Comparison of ENCODE assay signal across 11 cellular contexts in genomic region chr22:31097539-31097938, GRCh38. TPM values are rescaled to one million over a fixed set of nuclear protein-coding genes. Genes with fewer than 3 reads are reported as not detected.
DNase-seq lines count a peak whose midpoint lies in the region; ATAC-seq and TF ChIP-seq lines count a peak whose summit lies in the region.
"Not testable (repeated sequence)": the region's sequence is repeated elsewhere in the genome, so short reads cannot be mapped to it uniquely, and the experiment has no call there.
"Had no signal": no experiment of that assay in that cellular context is flagged by ENCODE, and none has a peak within 500 bp of the region (broad histone marks: within the 10 kb centered on the region; RNA-seq: fewer than 3 reads in every experiment).

No MANE protein-coding gene starts in this region.

- H3K9me3 ChIP-seq in HEK293 (ENCODE audit: control insufficient read depth, insufficient read depth, low read depth, low read length); gastroesophageal sphincter; stomach smooth muscle (ENCODE audit: control insufficient read depth in 2 of 2, low read length in 2 of 2); transverse colon: not testable (repeated sequence)

- H3K36me3 ChIP-seq in HEK293 (ENCODE audit: control insufficient read depth in 2 of 2, insufficient read depth in 1 of 2, low read length in 2 of 2), result peaks cover 0 to 52% of the 10 kb centered on the region in 2 experiments; a peak in 2 of 3 replicates
- peaks cover 0 to 90% of the 10 kb centered on the region in 2 donors for H3K36me3 ChIP-seq in gastroesophageal sphincter
- H3K36me3 ChIP-seq in rectal smooth muscle tissue (ENCODE audit: control insufficient read depth, insufficient read depth, low read length), result peaks cover 41% of the 10 kb centered on the region
- H3K36me3 ChIP-seq in stomach smooth muscle (ENCODE audit: control insufficient read depth in 2 of 2, insufficient read depth in 2 of 2, low read length in 2 of 2), result peaks cover 68 to 71% of the 10 kb centered on the region in 2 donors
- peaks cover 0 to 38% (median 5%) of the 10 kb centered on the region in 4 donors for H3K36me3 ChIP-seq in transverse colon

- ATAC-seq in gastroesophageal sphincter, result not testable (repeated sequence)

- WGBS in gastroesophageal sphincter (ENCODE audit: low coverage in 1 of 2), 2 donors, result 33 to 66% methylated on average over 2 to 5 of the region's 5 CpGs
- WGBS in transverse colon (ENCODE audit: low coverage in 1 of 2), 2 donors, result 70 to 93% methylated on average over 3 to 5 of the region's 5 CpGs

- DNase-seq in coronary artery (ENCODE audit: low spot score); transverse colon: not testable (repeated sequence)

- intact Hi-C loops in transverse colon (cut with DNase I; ENCODE audit: low total_unique reads), result not testable (repeated sequence)

- CTCF ChIA-PET in HEK293 (lab: Yijun Ruan, JAX), result interaction anchor here (1.0 kb wide), 1 partner anchor 37 kb away, joined by 4 read pairs; no protein-coding TSS in a partner anchor

- H3K4me3 ChIP-seq in HEK293 (ENCODE audit: low read depth, low read length); coronary artery; gastroesophageal sphincter; rectal smooth muscle tissue (ENCODE audit: low read length); transverse colon: not testable (repeated sequence)
- H3K4me3 ChIP-seq in stomach smooth muscle (ENCODE audit: low read length in 2 of 2), result peak overlapping the region in 1 of 2 donors; percentile 54

- H3K27me3 ChIP-seq in gastroesophageal sphincter; rectal smooth muscle tissue (ENCODE audit: control insufficient read depth, insufficient read depth, low read length); stomach smooth muscle (ENCODE audit: control insufficient read depth in 1 of 2, insufficient read depth in 2 of 2, low read length in 2 of 2); transverse colon: not testable (repeated sequence)

- in situ Hi-C loops in transverse colon (cut with MboI; ENCODE audit: low pct_ligation_motif_present in 1 of 4, low pct_unique_long_range_greater_than_20kb in 1 of 4, low sequenced_read_pairs in 3 of 4), result not testable (repeated sequence)

- H3K4me1 ChIP-seq in HEK293 (ENCODE audit: control insufficient read depth, insufficient read depth, low read length), result not testable (repeated sequence)
- H3K4me1 ChIP-seq in gastroesophageal sphincter (peaks cover 10 to 100% (median 51%) of the 10 kb centered on the region in 3 donors), rectal smooth muscle tissue (ENCODE audit: control insufficient read depth, insufficient read depth, low read length) (peaks cover 56% of the 10 kb centered on the region), stomach smooth muscle (ENCODE audit: control insufficient read depth, insufficient read depth, low read length) (peaks cover 87% of the 10 kb centered on the region), transverse colon (peaks cover 13 to 43% (median 27%) of the 10 kb centered on the region in 4 donors)

- POLR2A ChIA-PET in HEK293 (lab: Yijun Ruan, JAX), result not testable (repeated sequence)

- not testable (repeated sequence) for TF ChIP-seq CTCF in 22Rv1 (IDR thresholded peaks at IDR 0.05); HEK293 (tag by site-specific recombination; IDR thresholded peaks at IDR 0.05); coronary artery (IDR thresholded peaks at IDR 0.05); gastroesophageal sphincter (IDR thresholded peaks at IDR 0.05); transverse colon (IDR thresholded peaks at IDR 0.05)

- peak overlapping the region; percentile 59 for H3K27ac ChIP-seq in 22Rv1
- not testable (repeated sequence) for H3K27ac ChIP-seq in HEK293 (ENCODE audit: extremely low read depth, low read depth, low read length)
- peak overlapping the region; percentile 64 to 99 for H3K27ac ChIP-seq in coronary artery
- peak overlapping the region; percentile 89 to 100 (median 98) for H3K27ac ChIP-seq in gastroesophageal sphincter
- peak overlapping the region; percentile 100 for H3K27ac ChIP-seq in rectal smooth muscle tissue (ENCODE audit: low read depth, low read length)
- H3K27ac ChIP-seq in stomach smooth muscle (ENCODE audit: low read length), result peak overlapping the region; percentile 99
- peak overlapping the region; percentile 82 to 97 (median 96) for H3K27ac ChIP-seq in transverse colon

- not testable (repeated sequence) for TF ChIP-seq POLR2A in gastroesophageal sphincter (IDR thresholded peaks at IDR 0.05); transverse colon (IDR thresholded peaks at IDR 0.05)

- TF ChIP-seq EP300 in gastroesophageal sphincter (IDR thresholded peaks at IDR 0.05); transverse colon (IDR thresholded peaks at IDR 0.05; ENCODE audit: low read depth): not testable (repeated sequence)

- H3K9ac ChIP-seq in rectal smooth muscle tissue (ENCODE audit: low read length), result not testable (repeated sequence)
- H3K9ac ChIP-seq in stomach smooth muscle (ENCODE audit: low read length in 2 of 2), result peak overlapping the region in 1 of 2 donors; percentile 36

TF ChIP-seq in HEK293, 187 proteins besides CTCF, POLR2A, EP300 and RAD21 (continues in another document):
- TF ChIP-seq ZBTB11 (tag by site-specific recombination; conservative IDR thresholded peaks at IDR 0.05; ENCODE audit: low read depth) (peak; percentile 63; the same call in 1 of the 2 replicates), ZNF518A (tag by site-specific recombination; conservative IDR thresholded peaks at IDR 0.05; ENCODE audit: low read depth) (peak; percentile 82), ZNF654 (tag by site-specific recombination; IDR thresholded peaks at IDR 0.05; ENCODE audit: low read depth) (peak; percentile 23; the same call in 1 of the 2 replicates)

RNA-seq across cellular contexts. Expression of gene SELENOM, which starts 9.8 kb away (rescaled TPM):
- 1,000 to 10,000 TPM in 3 of 4 donors, 100 to 1,000 TPM in 1; 941 to 2,300 (median 1,432) TPM for total RNA-seq in gastroesophageal sphincter
- total RNA-seq in transverse colon, result 100 to 1,000 TPM; 247 to 334 (median 315) TPM

RNA-seq across cellular contexts. Expression of gene SMTN, which starts 16.4 kb away (rescaled TPM):
- total RNA-seq in gastroesophageal sphincter (1,000 to 10,000 TPM in 2 of 4 donors, 100 to 1,000 TPM in 2; 900 to 1,687 (median 1,274) TPM), transverse colon (100 to 1,000 TPM; 171 to 341 (median 219) TPM)

RNA-seq across cellular contexts. Expression of gene INPP5J, which starts 25.2 kb away (rescaled TPM):
- total RNA-seq in gastroesophageal sphincter (1 to 10 TPM in 3 of 4 donors, under 1 TPM in 1; 0.54 to 5.3 (median 2.1) TPM), transverse colon (10 to 100 TPM; 22.4 to 51.2 (median 30.8) TPM)
- total RNA-seq: CD4-positive, CD25-positive, alpha-beta regulatory T cell had no signal

RNA-seq across cellular contexts. Expression of gene PLA2G3, which starts 42.8 kb away (rescaled TPM):
- total RNA-seq in gastroesophageal sphincter, result under 1 TPM in 3 of 4 donors, not detected in 1; 0.12 to 0.47 (median 0.22) TPM
- not detected for total RNA-seq in transverse colon
- total RNA-seq: A172; CD4-positive, CD25-positive, alpha-beta regulatory T cell; CD8-positive, alpha-beta memory T cell; GM12878 had no signal
